Comparison of ENCODE assay signal across 26 cellular contexts in the genomic region with DNA sequence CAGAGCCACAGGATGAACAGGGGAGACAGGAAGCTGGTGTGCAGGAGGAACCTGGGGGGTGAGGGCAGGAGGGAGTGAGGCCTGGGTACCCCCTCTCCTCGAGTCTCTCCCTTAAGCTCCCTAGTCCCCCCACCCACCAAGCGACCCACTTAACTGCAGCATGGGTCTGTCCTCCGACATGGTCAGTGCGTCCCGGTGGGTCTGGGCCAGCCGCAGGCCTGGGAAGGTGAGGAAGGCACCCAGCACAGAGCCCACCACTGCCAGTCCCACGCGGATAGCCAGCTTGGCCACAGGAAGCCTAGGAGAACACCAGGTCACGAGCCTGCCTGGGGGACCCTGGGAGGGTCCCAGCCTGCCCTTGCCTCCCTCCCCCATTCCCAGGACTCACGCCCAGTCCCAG. TPM values are rescaled to one million over a fixed set of nuclear protein-coding genes. Genes with fewer than 3 reads are reported as not detected.
DNase-seq lines count a peak whose midpoint lies in the region; ATAC-seq and TF ChIP-seq lines count a peak whose summit lies in the region.
"Had no signal": no experiment of that assay in that cellular context is flagged by ENCODE, and none has a peak within 500 bp of the region (broad histone marks: within the 10 kb centered on the region; RNA-seq: fewer than 3 reads in every experiment).

No MANE protein-coding gene starts in this region.

- H3K36me3 ChIP-seq in heart right ventricle (peaks cover 0 to 50% (median 0%) of the 10 kb centered on the region in 9 donors), NT2/D1 (ENCODE audit: insufficient read depth, insufficient read length, low read length) (peaks cover 29% of the 10 kb centered on the region), endodermal cell (ENCODE audit: control insufficient read depth, insufficient read depth, low read length) (peaks cover 31% of the 10 kb centered on the region), neuronal stem cell (replicated peaks in 1 of 2; ENCODE audit: control insufficient read depth in 2 of 2, insufficient read depth in 2 of 2, low read length in 2 of 2) (peaks cover 10 to 33% of the 10 kb centered on the region in 2 donors), uterus (no peaks in the 10 kb centered on the region)

- H3K27ac Mint-ChIP-seq in endodermal cell: no peak overlapping the region
- H3K27ac Mint-ChIP-seq: B cell; CD8-positive, alpha-beta memory T cell had no signal

- peak overlapping the region; percentile 95 for H2AK5ac ChIP-seq in neuronal stem cell (ENCODE audit: low read depth, low read length)

- no peak overlapping the region for H3K18ac ChIP-seq in neuronal stem cell (ENCODE audit: low read length)

- peaks cover 25% of the 10 kb centered on the region for H3K9me3 Mint-ChIP-seq in endodermal cell

- no peak overlapping the region for H2AFZ ChIP-seq in neuronal stem cell (ENCODE audit: low read length)

- H3K27me3 ChIP-seq in heart right ventricle (no peaks in the 10 kb centered on the region), NT2/D1 (ENCODE audit: insufficient read depth, insufficient read length) (no peaks in the 10 kb centered on the region), endodermal cell (ENCODE audit: control insufficient read depth, insufficient read depth, low read length, poor library complexity, severe bottlenecking) (no peaks in the 10 kb centered on the region), neuronal stem cell (ENCODE audit: control insufficient read depth in 3 of 3, insufficient read depth in 3 of 3, low read depth in 1 of 3, low read length in 3 of 3) (no peaks in the 10 kb centered on the region), uterus (no peaks in the 10 kb centered on the region)

- no peak overlapping the region for H4K91ac ChIP-seq in neuronal stem cell (ENCODE audit: low read depth, low read length, poor library complexity)

- no peak overlapping the region for H2BK5ac ChIP-seq in neuronal stem cell (ENCODE audit: low read length)

- H2BK12ac ChIP-seq in neuronal stem cell (ENCODE audit: low read length): no peak overlapping the region

- peak overlapping the region; percentile 85 for H3K9ac ChIP-seq in NT2/D1 (ENCODE audit: insufficient read length, low read depth)
- no peak overlapping the region for H3K9ac ChIP-seq in endodermal cell (ENCODE audit: extremely low read depth, low read length, poor library complexity, severe bottlenecking)
- H3K9ac ChIP-seq in neuronal stem cell (ENCODE audit: low read depth, low read length, poor library complexity): no peak overlapping the region
- H3K9ac ChIP-seq: KMS-11, SK-N-SH had no signal

- H3K4me1 ChIP-seq in heart right ventricle: no peaks in the 10 kb centered on the region
- peaks cover 16% of the 10 kb centered on the region for H3K4me1 ChIP-seq in NT2/D1 (ENCODE audit: insufficient read depth, insufficient read length)
- no peaks in the 10 kb centered on the region for H3K4me1 ChIP-seq in endodermal cell (ENCODE audit: control insufficient read depth, insufficient read depth, low read length)
- H3K4me1 ChIP-seq in neuronal stem cell (ENCODE audit: control insufficient read depth in 2 of 2, insufficient read depth in 1 of 2, low read depth in 1 of 2, low read length in 2 of 2): peaks cover 0 to 12% of the 10 kb centered on the region in 2 donors
- no peaks in the 10 kb centered on the region for H3K4me1 ChIP-seq in uterus

- H3K4ac ChIP-seq in neuronal stem cell (ENCODE audit: low read length): no peak overlapping the region

- no peak for ATAC-seq in Right ventricle myocardium inferior
- ATAC-seq in heart right ventricle: no peak

- WGBS in heart right ventricle, 2 donors: 85 to 87% methylated on average over 10 of the region's 10 CpGs
- WGBS in endodermal cell (ENCODE audit: insufficient coverage in 1 of 2, insufficient read length in 1 of 2), 2 experiments: 90 to 100% methylated on average over 4 to 10 of the region's 10 CpGs
- no CpG with 5 or more reads among the region's 10 CpGs for WGBS in neuronal stem cell (ENCODE audit: extremely low coverage in 2 of 2, insufficient read length in 2 of 2, insufficient replicate concordance in 1 of 2), 2 donors

- H2BK15ac ChIP-seq in neuronal stem cell (ENCODE audit: low read length): no peak overlapping the region

- no peak overlapping the region for H3K27ac ChIP-seq in heart right ventricle
- H3K27ac ChIP-seq in endodermal cell (ENCODE audit: low read depth, low read length): no peak overlapping the region
- no peak overlapping the region for H3K27ac ChIP-seq in neuronal stem cell (replicated peaks; ENCODE audit: low read length)
- H3K27ac ChIP-seq in uterus: no peak overlapping the region
- H3K27ac ChIP-seq: C4-2B, KMS-11 had no signal

- no peaks in the 10 kb centered on the region for H3K4me1 Mint-ChIP-seq in endodermal cell
- H3K4me1 Mint-ChIP-seq: B cell; CD8-positive, alpha-beta memory T cell had no signal

- H4K8ac ChIP-seq in neuronal stem cell (ENCODE audit: low read depth, low read length): no peak overlapping the region

- H2BK120ac ChIP-seq in neuronal stem cell (ENCODE audit: low read depth, low read length): no peak overlapping the region

- peaks cover 2% of the 10 kb centered on the region for H3K79me1 ChIP-seq in neuronal stem cell (ENCODE audit: low read depth, low read length)

- peak overlapping the region; percentile 33 for H3K4me3 Mint-ChIP-seq in endodermal cell
- H3K4me3 Mint-ChIP-seq: B cell; CD8-positive, alpha-beta memory T cell had no signal

- H3K14ac ChIP-seq in neuronal stem cell (ENCODE audit: low read length): no peak overlapping the region

- TF ChIP-seq POLR2A in uterus (IDR thresholded peaks at IDR 0.05): no peak

- DNase-seq in Right ventricle myocardium inferior (ENCODE audit: missing footprints): peak; percentile 56
- no peak for DNase-seq in heart right ventricle
- DNase-seq in NT2/D1 (ENCODE audit: low read depth, low spot score): no peak
- DNase-seq in endodermal cell: peak; percentile 50
- no peak for DNase-seq in neuronal stem cell (ENCODE audit: low spot score)
- no peak for DNase-seq in uterus
- no peak for DNase-seq in MV-4-11 (lab: John Stamatoyannopoulos, UW)
- no peak for DNase-seq in SKM-1 treated with dmso at 0.1 percent for 144 hours (lab: John Stamatoyannopoulos, UW; ENCODE audit: unreplicated experiment)
- DNase-seq: CD8-positive, alpha-beta memory T cell; DMS 273 treated with DMSO at 0.1 percent for 48 hours; DMS79; EL; GF-D8; IMR-90; MM.1S; NCI-H1048; NCI-H1417; NCI-H1694 treated with DMSO at 0.1 percent for 48 hours; NCI-H2081; NCI-H2227 treated with DMSO at 0.1 percent for 48 hours; NCI-H510A; NCI-H69; SK-N-SH had no signal

- H3K4me3 ChIP-seq in heart right ventricle (no peak overlapping the region), NT2/D1 (ENCODE audit: insufficient read length, low read depth) (peak overlapping the region; percentile 27), endodermal cell (ENCODE audit: low read length) (no peak overlapping the region), neuronal stem cell (ENCODE audit: low read length in 2 of 2) (peak overlapping the region in 1 of 2 donors; percentile 35), uterus (no peak overlapping the region)

- intact Hi-C loops in Right ventricle myocardium inferior (cut with DNase I) (no loop called here), heart right ventricle (cut with DNase I) (no loop called here), uterus (cut with DNase I; ENCODE audit: low total_unique reads) (no loop called here)

- H3K23ac ChIP-seq in neuronal stem cell (ENCODE audit: low read depth, low read length, poor library complexity): peak overlapping the region; percentile 29

- TF ChIP-seq CTCF in heart right ventricle (IDR thresholded peaks at IDR 0.05) (no peak), endodermal cell (conservative IDR thresholded peaks at IDR 0.05) (no peak), uterus (IDR thresholded peaks at IDR 0.05) (no peak)

- H3K9me3 ChIP-seq in heart right ventricle (peaks cover 0 to 18% (median 4%) of the 10 kb centered on the region in 11 donors), NT2/D1 (ENCODE audit: insufficient read depth, low read length) (peaks cover 13% of the 10 kb centered on the region), endodermal cell (ENCODE audit: control insufficient read depth, low read length) (peaks cover 18% of the 10 kb centered on the region), neuronal stem cell (replicated peaks in 1 of 2; ENCODE audit: control insufficient read depth in 2 of 2, insufficient read depth in 1 of 2, low read depth in 1 of 2, low read length in 2 of 2) (peaks cover 4 to 13% of the 10 kb centered on the region in 2 donors), uterus (no peaks in the 10 kb centered on the region)

- H3K27me3 Mint-ChIP-seq in endodermal cell (ENCODE audit: insufficient read depth): no peaks in the 10 kb centered on the region
- H3K27me3 Mint-ChIP-seq: B cell; CD8-positive, alpha-beta memory T cell had no signal

- H3K36me3 Mint-ChIP-seq in endodermal cell (ENCODE audit: low read depth): peaks cover 50% of the 10 kb centered on the region

- no peak overlapping the region for H3K4me2 ChIP-seq in neuronal stem cell (ENCODE audit: insufficient read depth, low read length, poor library complexity, severe bottlenecking)
- H3K4me2 ChIP-seq: KMS-11, SK-N-SH had no signal

RNA-seq across cellular contexts. Expression of a gene that starts 16.9 kb away (rescaled TPM):
- total RNA-seq in Right ventricle myocardium inferior (23.5 TPM), heart right ventricle (10 to 100 TPM; 11.4 to 27.9 (median 18.6) TPM), endodermal cell (10 to 100 TPM; 56.1 to 66.6 TPM), uterus (10 to 100 TPM in 3 of 4 donors, 1 to 10 TPM in 1; 3.5 to 33.6 (median 17.3) TPM)
- 10 to 100 TPM; 24.2 to 24.4 TPM for polyA plus RNA-seq in heart right ventricle
- 40.4 TPM for polyA plus RNA-seq in endodermal cell (2013, experiment 1 of 2)
- 37.8 TPM for polyA plus RNA-seq in endodermal cell (2013, experiment 2 of 2)
- 25.5 TPM for polyA plus RNA-seq in neuronal stem cell (2013, experiment 1 of 2)
- 24.0 TPM for polyA plus RNA-seq in neuronal stem cell (2013, experiment 2 of 2)

RNA-seq across cellular contexts. Expression of a gene that starts 48.7 kb away (rescaled TPM):
- 1.4 TPM for total RNA-seq in Right ventricle myocardium inferior
- total RNA-seq in heart right ventricle: under 1 TPM in 7 of 10 donors, not detected in 3; 0.34 to 0.99 (median 0.54) TPM
- 1 to 10 TPM in 1 of 2 donors, under 1 TPM in 1; 0.41 to 2.3 TPM for polyA plus RNA-seq in heart right ventricle
- 1 to 10 TPM; 1.2 to 1.6 TPM for total RNA-seq in endodermal cell
- polyA plus RNA-seq in endodermal cell (2013, experiment 1 of 2): 0.64 TPM
- 0.99 TPM for polyA plus RNA-seq in endodermal cell (2013, experiment 2 of 2)
- 1.1 TPM for polyA plus RNA-seq in neuronal stem cell (2013, experiment 1 of 2)
- 1.2 TPM for polyA plus RNA-seq in neuronal stem cell (2013, experiment 2 of 2)
- 1 to 10 TPM in 1 of 4 donors, under 1 TPM in 1, not detected in 2; 0.55 to 2.0 TPM for total RNA-seq in uterus
- polyA plus RNA-seq: CD8-positive, alpha-beta memory T cell had no signal

RNA-seq across cellular contexts. Expression of a gene that starts 57.6 kb away (rescaled TPM):
- 30.9 TPM for total RNA-seq in Right ventricle myocardium inferior
- 10 to 100 TPM; 15.7 to 24.1 (median 19.3) TPM for total RNA-seq in heart right ventricle
- polyA plus RNA-seq in heart right ventricle: 10 to 100 TPM; 15.9 to 18.1 TPM
- 1 to 10 TPM; 6.6 to 7.2 TPM for total RNA-seq in endodermal cell
- 7.0 TPM for polyA plus RNA-seq in endodermal cell (2013, experiment 1 of 2)
- polyA plus RNA-seq in endodermal cell (2013, experiment 2 of 2): 7.3 TPM
- polyA plus RNA-seq in neuronal stem cell (2013, experiment 1 of 2): 6.8 TPM
- 7.2 TPM for polyA plus RNA-seq in neuronal stem cell (2013, experiment 2 of 2)
- total RNA-seq in uterus: 10 to 100 TPM in 1 of 4 donors, 1 to 10 TPM in 3; 2.9 to 25.7 (median 5.9) TPM

Comparison
In these comparisons a context has a peak if more than half of its experiments do, and no peak if none do; other contexts are left out.
1. DNase-seq: peak in Right ventricle myocardium inferior (single experiment) and endodermal cell (single experiment); none in heart right ventricle (0 of 2), NT2/D1 (single experiment), neuronal stem cell (single experiment), uterus (0 of 2), MV-4-11 (single experiment) and SKM-1 treated with dmso at 0.1 percent for 144 hours (single experiment).